In genomic region chr4:99593781-99594636, GRCh38 we compare ENCODE assay signal across 20 cellular contexts. TPM values are rescaled to one million over a fixed set of nuclear protein-coding genes. Genes with fewer than 3 reads are reported as not detected.
DNase-seq lines count a peak whose midpoint lies in the region; ATAC-seq and TF ChIP-seq lines count a peak whose summit lies in the region.
"Had no signal": no experiment of that assay in that cellular context is flagged by ENCODE, and none has a peak within 500 bp of the region (broad histone marks: within the 10 kb centered on the region; RNA-seq: fewer than 3 reads in every experiment).

No MANE protein-coding gene starts in this region.

- H3F3A ChIP-seq in PC-3 (ENCODE audit: low read length, unreplicated experiment): no peaks in the 10 kb centered on the region

- no peak overlapping the region for H3K27ac Mint-ChIP-seq in stimulated activated effector memory CD8-positive, alpha-beta T cell treated with anti-CD3 and anti-CD28 coated beads, Interleukin-12 subunit alpha, Interleukin-12 subunit beta, amount 100 ng/mL, for 72 hours
- H3K27ac Mint-ChIP-seq in naive thymus-derived CD4-positive, alpha-beta T cell: no peak overlapping the region
- H3K27ac Mint-ChIP-seq: activated T-cell treated with anti-CD3 and anti-CD28 coated beads, Interleukin-2, amount 50 U/mL, for 72 hours had no signal

- no peaks in the 10 kb centered on the region for H3K36me3 Mint-ChIP-seq in stimulated activated effector memory CD8-positive, alpha-beta T cell treated with anti-CD3 and anti-CD28 coated beads, Interleukin-12 subunit alpha, Interleukin-12 subunit beta, amount 100 ng/mL, for 72 hours
- no peaks in the 10 kb centered on the region for H3K36me3 Mint-ChIP-seq in naive thymus-derived CD4-positive, alpha-beta T cell

- no peak for TF ChIP-seq CTCF in PC-3 (conservative IDR thresholded peaks at IDR 0.05; ENCODE audit: low read depth, low read length)

- POLR2A ChIA-PET in naive thymus-derived CD4-positive, alpha-beta T cell (lab: Charles Lee): no interaction called here
- POLR2A ChIA-PET in PC-3 (lab: Charles Lee; ENCODE audit: unreplicated experiment): no interaction called here

- no peaks in the 10 kb centered on the region for H3K36me3 ChIP-seq in naive thymus-derived CD4-positive, alpha-beta T cell (ENCODE audit: control insufficient read depth in 2 of 3, insufficient read depth in 3 of 3, low read length in 3 of 3)
- no peaks in the 10 kb centered on the region for H3K36me3 ChIP-seq in PC-3 (ENCODE audit: low read depth, low read length)
- H3K36me3 ChIP-seq: uterus had no signal

- intact Hi-C loops in naive thymus-derived CD4-positive, alpha-beta T cell (cut with micrococcal nuclease): no loop called here
- intact Hi-C loops in PC-3 (cut with micrococcal nuclease): no loop called here

- in situ Hi-C loops in SK-MEL-5 (cut with HindIII; ENCODE audit: low pct_unique_long_range_greater_than_20kb, low sequenced_read_pairs): no loop called here

- H3K9me3 Mint-ChIP-seq in stimulated activated effector memory CD8-positive, alpha-beta T cell treated with anti-CD3 and anti-CD28 coated beads, Interleukin-12 subunit alpha, Interleukin-12 subunit beta, amount 100 ng/mL, for 72 hours: no peaks in the 10 kb centered on the region
- no peaks in the 10 kb centered on the region for H3K9me3 Mint-ChIP-seq in naive thymus-derived CD4-positive, alpha-beta T cell
- H3K9me3 Mint-ChIP-seq: activated T-cell treated with anti-CD3 and anti-CD28 coated beads, Interleukin-2, amount 50 U/mL, for 72 hours had no signal

- H3K4me1 ChIP-seq in naive thymus-derived CD4-positive, alpha-beta T cell (ENCODE audit: control insufficient read depth in 2 of 2, insufficient read depth in 2 of 2, low read length in 2 of 2): no peaks in the 10 kb centered on the region
- peaks cover 9% of the 10 kb centered on the region for H3K4me1 ChIP-seq in PC-3 (ENCODE audit: insufficient read depth, low read length)
- H3K4me1 ChIP-seq: uterus had no signal

- no peaks in the 10 kb centered on the region for H3K79me2 ChIP-seq in PC-3 (ENCODE audit: low read length)

- no peak overlapping the region for H3K4me3 ChIP-seq in naive thymus-derived CD4-positive, alpha-beta T cell (ENCODE audit: low read length)
- no peak overlapping the region for H3K4me3 ChIP-seq in PC-3 (ENCODE audit: low read length)
- H3K4me3 ChIP-seq: uterus had no signal

- CTCF ChIA-PET in naive thymus-derived CD4-positive, alpha-beta T cell (lab: Charles Lee): no interaction called here
- CTCF ChIA-PET in PC-3 (lab: Charles Lee): no interaction called here

- no peak overlapping the region for H2AFZ ChIP-seq in PC-3 (ENCODE audit: low read length)

- DNase-seq in SK-MEL-5 (ENCODE audit: low read depth, low spot score) (peak; percentile 22), PC-3 (no peak)
- no peak for DNase-seq in stimulated activated effector memory CD8-positive, alpha-beta T cell treated with anti-CD3 and anti-CD28 coated beads, Interleukin-12 subunit alpha, Interleukin-12 subunit beta, amount 100 ng/mL, for 72 hours (ENCODE audit: low spot score in 2 of 2)
- DNase-seq in naive thymus-derived CD4-positive, alpha-beta T cell: no peak
- DNase-seq: activated CD4-positive, alpha-beta T cell treated with anti-CD3 and anti-CD28 coated beads, Interleukin-2, amount 50 U/mL, for 48 hours; activated T-cell treated with anti-CD3 and anti-CD28 coated beads, Interleukin-2, amount 50 U/mL, for 72 hours; GF-D8; glutamatergic neuron; islet precursor cell; midbrain; NCI-H1105 treated with DMSO at 0.1 percent for 48 hours; NCI-H446; occipital lobe; stimulated activated naive CD4-positive, alpha-beta T cell treated with Interleukin-2 at 50 U/mL for 16 hours; uterus had no signal

- no peak overlapping the region for H3K4me2 ChIP-seq in PC-3 (ENCODE audit: low read length)

- no peaks in the 10 kb centered on the region for H4K20me1 ChIP-seq in PC-3 (ENCODE audit: low read length)

- H3K27me3 ChIP-seq in naive thymus-derived CD4-positive, alpha-beta T cell (ENCODE audit: control insufficient read depth in 2 of 2, insufficient read depth in 2 of 2, low read length in 2 of 2): no peaks in the 10 kb centered on the region
- H3K27me3 ChIP-seq in PC-3 (ENCODE audit: low read length): no peaks in the 10 kb centered on the region
- H3K27me3 ChIP-seq: uterus had no signal

- no TSS peak for BruUV-seq in PC-3 (replicated peaks; lab: Mats Ljungman, UMichigan)

- H3K27me3 Mint-ChIP-seq in naive thymus-derived CD4-positive, alpha-beta T cell: peaks cover 0 to 3% (median 0%) of the 10 kb centered on the region in 5 donors

- no peak overlapping the region for H3K9ac ChIP-seq in PC-3 (ENCODE audit: low read length)

- no peak overlapping the region for H3K27ac ChIP-seq in naive thymus-derived CD4-positive, alpha-beta T cell (ENCODE audit: low read depth, low read length)
- H3K27ac ChIP-seq in PC-3 (ENCODE audit: low read length): no peak overlapping the region
- H3K27ac ChIP-seq: epithelial cell of prostate, uterus had no signal

- H3K4me1 Mint-ChIP-seq in stimulated activated effector memory CD8-positive, alpha-beta T cell treated with anti-CD3 and anti-CD28 coated beads, Interleukin-12 subunit alpha, Interleukin-12 subunit beta, amount 100 ng/mL, for 72 hours: no peaks in the 10 kb centered on the region
- peaks cover 0 to 2% (median 0%) of the 10 kb centered on the region in 7 donors for H3K4me1 Mint-ChIP-seq in naive thymus-derived CD4-positive, alpha-beta T cell

- no peak overlapping the region for H3K4me3 Mint-ChIP-seq in stimulated activated effector memory CD8-positive, alpha-beta T cell treated with anti-CD3 and anti-CD28 coated beads, Interleukin-12 subunit alpha, Interleukin-12 subunit beta, amount 100 ng/mL, for 72 hours
- no peak overlapping the region for H3K4me3 Mint-ChIP-seq in naive thymus-derived CD4-positive, alpha-beta T cell
- H3K4me3 Mint-ChIP-seq: activated T-cell treated with anti-CD3 and anti-CD28 coated beads, Interleukin-2, amount 50 U/mL, for 72 hours had no signal

- H3K9me3 ChIP-seq in naive thymus-derived CD4-positive, alpha-beta T cell (ENCODE audit: control insufficient read depth in 2 of 3, low read length in 3 of 3): no peaks in the 10 kb centered on the region
- H3K9me3 ChIP-seq in PC-3 (ENCODE audit: low read length): no peaks in the 10 kb centered on the region
- H3K9me3 ChIP-seq: uterus had no signal

- ATAC-seq in GM18508 (IDR thresholded peaks at IDR 0.05; ENCODE audit: insufficient read depth, unreplicated experiment) (peak; percentile 88), GM19463 (IDR thresholded peaks at IDR 0.05; ENCODE audit: unreplicated experiment) (peak; percentile 90), HG02943 (IDR thresholded peaks at IDR 0.05; ENCODE audit: low read depth, unreplicated experiment) (peak; percentile 55), GM19035 (IDR thresholded peaks at IDR 0.05; ENCODE audit: unreplicated experiment) (no peak), PC-3 (no peak)
- no peak for ATAC-seq in stimulated activated effector memory CD8-positive, alpha-beta T cell treated with anti-CD3 and anti-CD28 coated beads, Interleukin-12 subunit alpha, Interleukin-12 subunit beta, amount 100 ng/mL, for 72 hours
- ATAC-seq in naive thymus-derived CD4-positive, alpha-beta T cell: no peak
- ATAC-seq: activated T-cell treated with anti-CD3 and anti-CD28 coated beads, Interleukin-2, amount 50 U/mL, for 72 hours had no signal

- H3K9me2 ChIP-seq in PC-3 (replicated peaks; ENCODE audit: low read length): no peaks in the 10 kb centered on the region

RNA-seq across cellular contexts. Expression of gene MTTP, which starts 19.4 kb away (rescaled TPM):
- 0.37 and 0.56 TPM in 2 replicates for total RNA-seq in SK-MEL-5 (2014; rRNA removed; shearing (Covaris generic))
- polyA plus RNA-seq in SK-MEL-5 (2015; cell fraction: cytosol; rRNA removed): 0.31 and 1.1 TPM in 2 replicates
- polyA plus RNA-seq in SK-MEL-5 (2015; cell fraction: nucleus; rRNA removed): 0.37 and 4.1 TPM in 2 replicates
- total RNA-seq in naive thymus-derived CD4-positive, alpha-beta T cell: under 1 TPM in 2 of 5 experiments, not detected in 3; 0.51 to 0.76 TPM
- not detected for polyA plus RNA-seq in naive thymus-derived CD4-positive, alpha-beta T cell
- 0.33 TPM in 1 of 2 replicates, not detected in the other for total RNA-seq in PC-3 (2014; rRNA removed)

RNA-seq across cellular contexts. Expression of gene TRMT10A, which starts 30.2 kb away (rescaled TPM):
- total RNA-seq in SK-MEL-5 (2014; rRNA removed; shearing (Covaris generic)): 8.4 and 9.0 TPM in 2 replicates
- 4.8 and 6.8 TPM in 2 replicates for polyA plus RNA-seq in SK-MEL-5 (2015; cell fraction: cytosol; rRNA removed)
- 6.2 and 10.5 TPM in 2 replicates for polyA plus RNA-seq in SK-MEL-5 (2015; cell fraction: nucleus; rRNA removed)
- total RNA-seq in naive thymus-derived CD4-positive, alpha-beta T cell: 1 to 10 TPM; 3.9 to 9.1 (median 7.7) TPM
- polyA plus RNA-seq in naive thymus-derived CD4-positive, alpha-beta T cell: 1 to 10 TPM; 4.0 to 5.6 TPM
- total RNA-seq in PC-3 (2014; rRNA removed): 5.2 and 20.3 TPM in 2 replicates

Comparison
In these comparisons a context has a peak if more than half of its experiments do, and no peak if none do; other contexts are left out.
1. ATAC-seq: peak in GM18508 (single experiment), GM19463 (single experiment) and HG02943 (single experiment); none in GM19035 (single experiment), stimulated activated effector memory CD8-positive, alpha-beta T cell treated with anti-CD3 and anti-CD28 coated beads, Interleukin-12 subunit alpha, Interleukin-12 subunit beta, amount 100 ng/mL, for 72 hours (single experiment), naive thymus-derived CD4-positive, alpha-beta T cell (single experiment) and PC-3 (single experiment).